ENCODE assay signal across 22 cellular contexts in the genomic region with DNA sequence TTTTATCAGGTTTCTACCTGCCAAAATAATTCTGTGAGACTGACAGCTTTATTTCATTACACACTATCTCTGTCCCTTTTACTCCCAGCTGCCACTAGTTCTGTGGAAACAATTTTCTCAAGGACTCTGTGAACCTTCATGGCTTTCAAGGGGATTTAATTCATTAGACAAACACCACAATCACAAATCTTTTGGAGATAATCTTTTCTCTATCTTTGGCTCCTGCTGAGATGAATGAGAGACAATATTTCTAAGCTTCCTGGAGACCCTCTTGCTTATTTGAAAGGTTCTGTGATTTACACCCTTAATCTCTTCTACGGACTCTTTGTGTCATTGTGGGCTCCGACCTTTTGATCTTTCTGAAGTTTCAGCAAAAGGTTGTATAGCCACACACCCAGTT.
"Had no signal": no experiment of that assay in that cellular context is flagged by ENCODE, and none has a peak within 500 bp of the region (broad histone marks: within the 10 kb centered on the region; RNA-seq: fewer than 3 reads in every experiment).

No MANE protein-coding gene starts in this region.

- DNase-seq: effector memory CD8-positive, alpha-beta T cell; esophagus squamous epithelium; foreskin fibroblast; glutamatergic neuron; islet precursor cell; left lung; lower lobe of right lung; midbrain; naive B cell; nucleus accumbens; ovary; sigmoid colon; stimulated activated naive CD4-positive, alpha-beta T cell treated with Interleukin-2 at 50 U/mL for 16 hours; thyroid gland had no signal

- H3K27ac Mint-ChIP-seq: dendritic cell treated with granulocyte-macrophage colony-stimulating factor and Interleukin-4, amounts not matched to agents 40 ng/mL and 50 ng/mL, for 4 days; effector memory CD8-positive, alpha-beta T cell; memory B cell; naive B cell; type B pancreatic cell had no signal

- H3K36me3 ChIP-seq: esophagus squamous epithelium, gastroesophageal sphincter, left lung, lower lobe of right lung, ovary, right atrium auricular region, sigmoid colon, suprapubic skin, thyroid gland had no signal

- H3K27me3 ChIP-seq: esophagus squamous epithelium, gastroesophageal sphincter, left lung, ovary, right atrium auricular region, sigmoid colon, suprapubic skin, thyroid gland had no signal

- H3K4me3 ChIP-seq: esophagus squamous epithelium, gastroesophageal sphincter, left lung, lower lobe of right lung, ovary, right atrium auricular region, sigmoid colon, skin epidermis, suprapubic skin, thyroid gland had no signal

- H3K36me3 Mint-ChIP-seq: memory B cell, naive B cell, type B pancreatic cell had no signal

- H3K4me1 Mint-ChIP-seq: memory B cell, naive B cell had no signal

- H3K4me3 Mint-ChIP-seq: dendritic cell treated with granulocyte-macrophage colony-stimulating factor and Interleukin-4, amounts not matched to agents 40 ng/mL and 50 ng/mL, for 4 days; effector memory CD8-positive, alpha-beta T cell; memory B cell; naive B cell; type B pancreatic cell had no signal

- H3K9me3 ChIP-seq: esophagus squamous epithelium, lower lobe of right lung, ovary, right atrium auricular region, sigmoid colon, suprapubic skin, thyroid gland had no signal

- FAIRE-seq: urothelium cell line had no signal

- ATAC-seq: effector memory CD8-positive, alpha-beta T cell; gastroesophageal sphincter; left lung; lower lobe of right lung had no signal

- H3K27ac ChIP-seq: esophagus squamous epithelium, gastroesophageal sphincter, left lung, lower lobe of right lung, ovary, right atrium auricular region, sigmoid colon, skin epidermis, suprapubic skin, thyroid gland had no signal

- H3K4me1 ChIP-seq: esophagus squamous epithelium, gastroesophageal sphincter, left lung, lower lobe of right lung, right atrium auricular region, sigmoid colon, suprapubic skin, thyroid gland had no signal

- H3K9me3 Mint-ChIP-seq: dendritic cell treated with granulocyte-macrophage colony-stimulating factor and Interleukin-4, amounts not matched to agents 40 ng/mL and 50 ng/mL, for 4 days; memory B cell; type B pancreatic cell had no signal
